8 cellular contexts compared by ENCODE assay signal in the genomic region with DNA sequence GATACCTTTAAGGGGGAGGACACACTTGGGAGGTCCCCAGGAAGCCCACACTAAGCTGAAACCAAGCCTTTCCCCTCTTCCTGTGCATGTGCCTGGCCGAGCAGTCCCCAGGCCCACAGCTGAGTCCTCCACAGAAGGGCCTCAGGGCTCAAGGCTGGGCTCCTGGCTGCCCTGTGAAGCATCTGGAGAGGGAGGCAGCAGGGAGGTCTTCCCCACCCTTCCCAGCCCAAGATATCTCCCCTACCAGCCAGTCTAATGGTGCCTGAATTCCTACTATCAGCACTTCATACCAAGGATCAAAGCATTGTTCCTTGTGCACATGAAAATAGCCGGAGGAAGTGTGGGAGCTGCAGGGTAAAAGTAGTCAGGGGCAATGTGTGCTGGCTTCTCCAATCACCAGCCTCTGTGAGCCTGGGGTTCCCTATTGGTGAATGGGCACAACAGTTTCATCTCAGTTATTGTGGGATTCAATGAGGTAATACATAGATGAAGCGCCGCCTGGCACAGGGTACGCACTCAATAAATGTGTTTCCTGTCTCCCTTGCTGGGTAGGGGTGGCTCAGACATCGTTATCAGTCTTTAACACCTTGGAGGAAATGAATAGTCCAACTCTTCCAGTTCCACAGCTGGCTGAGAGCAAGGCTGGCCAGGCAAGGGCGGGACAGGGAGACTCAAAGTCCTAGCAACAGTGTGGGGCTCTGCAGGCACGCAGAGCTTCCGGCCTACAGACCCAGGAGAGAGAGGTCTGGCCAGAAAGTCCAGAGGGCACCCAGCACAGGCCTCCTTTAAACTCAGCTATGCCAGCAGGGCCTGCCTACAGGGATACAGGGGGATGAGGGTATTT. TPM values are rescaled to one million over a fixed set of nuclear protein-coding genes. Genes with fewer than 3 reads are reported as not detected.
A peak's percentile ranks its signal among the peaks of the same experiment; 100 is the strongest.
DNase-seq lines count a peak whose midpoint lies in the region; ATAC-seq and TF ChIP-seq lines count a peak whose summit lies in the region.

No MANE protein-coding gene starts in this region.

- H3K4me3 ChIP-seq in BLaER1 (peak overlapping the region; percentile 63), ascending aorta (peak overlapping the region; percentile 24 to 50), left lung (peak overlapping the region in 1 of 2 donors; percentile 21), testis (no peak overlapping the region)

- 39 to 61% methylated on average over 6 to 9 of the region's 9 CpGs for WGBS in testis, 2 donors

- intact Hi-C loops in ascending aorta (cut with DNase I) (loop anchor here (2.0 to 10.0 kb wide), 3 partner anchors 24 to 332 kb away; partner anchors contain the start of genes ALDH6A1 and LIN52), left lung (cut with DNase I) (no loop called here), testis (cut with DNase I; ENCODE audit: low total_unique reads) (no loop called here)

- no peak for TF ChIP-seq POLR2A in testis (IDR thresholded peaks at IDR 0.05)
- TF ChIP-seq POLR2A in GM18505 (IDR thresholded peaks at IDR 0.05; ENCODE audit: borderline replicate concordance, extremely low read depth, insufficient read depth, insufficient read length): no peak

- DNase-seq in LoVo (ENCODE audit: low spot score): peak; percentile 58
- no peak for DNase-seq in ascending aorta (ENCODE audit: low spot score in 2 of 2)
- no peak for DNase-seq in left lung
- DNase-seq in testis: no peak
- no peak for DNase-seq in ureter (ENCODE audit: low spot score)
- DNase-seq in HCEC 1CT: no peak

- H3K27ac ChIP-seq in BLaER1 (peak overlapping the region; percentile 98), ascending aorta (peak overlapping the region; percentile 98 to 99), left lung (peak overlapping the region; percentile 83 to 92), testis (peak overlapping the region; percentile 75 to 94)

- H3K9me3 ChIP-seq in BLaER1 (no peaks in the 10 kb centered on the region), ascending aorta (no peaks in the 10 kb centered on the region), left lung (no peaks in the 10 kb centered on the region), testis (no peaks in the 10 kb centered on the region)

- H3K9ac ChIP-seq in BLaER1: peak overlapping the region; percentile 94

- H3K4me1 ChIP-seq in BLaER1 (peaks cover 100% of the 10 kb centered on the region), ascending aorta (peaks cover 60 to 98% of the 10 kb centered on the region in 2 donors), left lung (peaks cover 85 to 100% of the 10 kb centered on the region in 2 donors), testis (peaks cover 92% of the 10 kb centered on the region)

- H3K27me3 ChIP-seq in BLaER1 (no peaks in the 10 kb centered on the region), ascending aorta (no peaks in the 10 kb centered on the region), left lung (no peaks in the 10 kb centered on the region), testis (no peaks in the 10 kb centered on the region)

- ATAC-seq in left lung (peak; percentile 26), GM18505 (IDR thresholded peaks at IDR 0.05; ENCODE audit: unreplicated experiment) (no peak)

- peaks cover 100% of the 10 kb centered on the region for H4K20me1 ChIP-seq in BLaER1

- H3K4me2 ChIP-seq in BLaER1: peak overlapping the region; percentile 99

- H3K36me3 ChIP-seq in BLaER1: no peaks in the 10 kb centered on the region
- H3K36me3 ChIP-seq in ascending aorta: no peaks in the 10 kb centered on the region
- no peaks in the 10 kb centered on the region for H3K36me3 ChIP-seq in left lung
- no peaks in the 10 kb centered on the region for H3K36me3 ChIP-seq in testis (ENCODE audit: low read depth, missing control alignments)

- TF ChIP-seq CTCF in ascending aorta (IDR thresholded peaks at IDR 0.05) (no peak), left lung (IDR thresholded peaks at IDR 0.05) (no peak), testis (IDR thresholded peaks at IDR 0.05) (no peak)

RNA-seq across cellular contexts. Expression of gene PNMA1, which starts 39.1 kb away (rescaled TPM):
- total RNA-seq in ascending aorta (30.2 TPM), left lung (10 to 100 TPM; 30.8 to 32.4 TPM), testis (10 to 100 TPM; 74.8 to 85.6 TPM), ureter (33.8 TPM)
- polyA plus RNA-seq in testis (ENCODE audit: insufficient read depth, low read depth, low replicate concordance): 184 TPM

Comparison
In these comparisons a context has a peak if more than half of its experiments do, and no peak if none do; other contexts are left out.
1. H3K4me3 ChIP-seq: peak in BLaER1 (single experiment) and ascending aorta (2 of 2); none in testis (0 of 2).
2. Peak in every context shown above with its lines, with median percentiles within 50 percentile points of each other: H3K27ac ChIP-seq.